ENCODE assay signal across 9 cellular contexts in genomic region chr6:3862038-3862437, GRCh38. TPM values are rescaled to one million over a fixed set of nuclear protein-coding genes. Genes with fewer than 3 reads are reported as not detected.
"Had no signal": no experiment of that assay in that cellular context is flagged by ENCODE, and none has a peak within 500 bp of the region (broad histone marks: within the 10 kb centered on the region; RNA-seq: fewer than 3 reads in every experiment).

No MANE protein-coding gene starts in this region.

- H3K27ac ChIP-seq: HL-60 had no signal

- FAIRE-seq: HepG2 had no signal

- H3K4me1 ChIP-seq: HAP-1 had no signal

- DNase-seq: GOT3, HFFc6, KBM-7 had no signal

- H3K4me3 Mint-ChIP-seq: HFFc6, IgD-negative memory B cell had no signal

- H3K36me3 ChIP-seq: HAP-1 had no signal

- H3K9me3 Mint-ChIP-seq: HFFc6 had no signal

- H3K9me3 ChIP-seq: HAP-1 had no signal

- H3K4me1 Mint-ChIP-seq: IgD-negative memory B cell had no signal

- H3K4me3 ChIP-seq: HAP-1 had no signal

- H3K27ac Mint-ChIP-seq: HFFc6, IgD-negative memory B cell had no signal

- ATAC-seq: HCT116 had no signal

- H3K36me3 Mint-ChIP-seq: IgD-negative memory B cell had no signal

RNA-seq across cellular contexts. Expression of gene FAM50B, which starts 12.9 kb away (rescaled TPM):
- total RNA-seq: HepG2, HT1080 had no signal
